ENCODE assay signal across 19 cellular contexts in the genomic region with DNA sequence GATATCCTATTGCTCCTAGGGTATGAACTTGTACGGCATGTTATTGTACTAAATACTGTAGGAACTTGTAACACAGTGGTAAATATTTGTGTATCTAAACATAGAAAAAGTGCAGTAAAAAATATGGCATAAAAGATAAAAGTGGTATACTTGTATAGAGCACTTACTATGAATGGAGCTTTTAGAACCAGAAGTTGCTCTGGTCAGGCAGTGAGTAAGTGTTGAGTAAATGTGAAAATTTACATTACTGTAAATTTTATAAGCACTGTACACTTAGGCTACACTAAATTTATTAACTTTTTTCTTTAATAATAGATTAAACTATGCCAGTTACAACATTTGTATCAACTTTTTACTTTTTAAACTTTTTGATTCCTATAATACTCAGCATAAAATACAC.
DNase-seq lines count a peak whose midpoint lies in the region; ATAC-seq, FAIRE-seq and TF ChIP-seq lines count a peak whose summit lies in the region.
"Had no signal": no experiment of that assay in that cellular context is flagged by ENCODE, and none has a peak within 500 bp of the region (broad histone marks: within the 10 kb centered on the region; RNA-seq: fewer than 3 reads in every experiment).

No MANE protein-coding gene starts in this region.

- WGBS in mammary epithelial cell (ENCODE audit: low coverage, missing lambda C conversion rate) = 100% methylated on average over 1 of the region's 1 CpG

- TF ChIP-seq CTCF in MCF 10A (IDR thresholded peaks at IDR 0.05; ENCODE audit: unreplicated experiment) (no peak), mammary epithelial cell (conservative IDR thresholded peaks at IDR 0.05 in 1 of 2, IDR thresholded peaks at IDR 0.05 in 1 of 2; ENCODE audit: extremely low read depth in 1 of 2, insufficient read depth in 1 of 2, low read depth in 1 of 2, low read length in 2 of 2) (no peak), SU-DHL-6 (IDR thresholded peaks at IDR 0.05; ENCODE audit: insufficient read depth, low read length, poor library complexity, severe bottlenecking) (no peak), tibial artery (IDR thresholded peaks at IDR 0.05) (no peak)

- FAIRE-seq in colon (lab: Jason Lieb, UNC) = peak; percentile 21
- FAIRE-seq: GM19239 had no signal

- DNase-seq in MCF 10A (ENCODE audit: unreplicated experiment) = no peak
- DNase-seq in mammary epithelial cell = no peak
- DNase-seq in D341Med (ENCODE audit: low spot score) = no peak
- DNase-seq in tibial artery = no peak
- DNase-seq: ACHN; CD4-positive, CD25-positive, alpha-beta regulatory T cell; DMS79; GDM1; GOT3; Karpas-422 had no signal

- no peaks in the 10 kb centered on the region for H3K27me3 Mint-ChIP-seq in MCF 10A (ENCODE audit: insufficient read depth, unreplicated experiment)
- H3K27me3 Mint-ChIP-seq: CD4-positive, CD25-positive, alpha-beta regulatory T cell had no signal

- H3K9ac ChIP-seq in mammary epithelial cell (ENCODE audit: insufficient read depth, low read length) = no peak overlapping the region
- no peak overlapping the region for H3K9ac ChIP-seq in SU-DHL-6 (ENCODE audit: low read length)
- H3K9ac ChIP-seq: BLaER1 treated with 17β-estradiol and CSF1 and Interleukin-3, amounts not matched to agents 10 nM and 100 nM had no signal

- H3K9me2 ChIP-seq in SU-DHL-6 (replicated peaks; ENCODE audit: insufficient read depth, low read length) = no peaks in the 10 kb centered on the region

- CTCF ChIA-PET in MCF 10A (lab: Yijun Ruan, JAX) = interaction anchor here (0.6 kb wide), 1 partner anchor 32 kb away, joined by 6 read pairs; no protein-coding TSS in a partner anchor
- CTCF ChIA-PET in mammary epithelial cell (lab: Charles Lee; ENCODE audit: low non-redundant PET) = no interaction called here

- H3K4me3 Mint-ChIP-seq in MCF 10A (ENCODE audit: unreplicated experiment) = no peak overlapping the region
- H3K4me3 Mint-ChIP-seq: CD4-positive, CD25-positive, alpha-beta regulatory T cell; HFFc6 had no signal

- no TSS peak for BruUV-seq in MCF 10A (replicated peaks; lab: Mats Ljungman, UMichigan)
- BruUV-seq in mammary epithelial cell (replicated peaks; lab: Mats Ljungman, UMichigan) = no TSS peak

- in situ Hi-C loops in mammary epithelial cell (cut with MboI; ENCODE audit: low sequenced_read_pairs in 2 of 2) = no loop called here

- H3K79me2 ChIP-seq in mammary epithelial cell (ENCODE audit: insufficient read depth, low read length) (no peaks in the 10 kb centered on the region), SU-DHL-6 (ENCODE audit: insufficient read depth, low read length) (peaks cover 100% of the 10 kb centered on the region)

- H3K27ac Mint-ChIP-seq in MCF 10A (ENCODE audit: low read depth, unreplicated experiment) = peak overlapping the region; percentile 49
- H3K27ac Mint-ChIP-seq: CD4-positive, CD25-positive, alpha-beta regulatory T cell; HFFc6 had no signal

- dilution Hi-C loops in mammary epithelial cell (cut with HindIII; ENCODE audit: low sequenced_read_pairs) = no loop called here

- H3K4me2 ChIP-seq in mammary epithelial cell (ENCODE audit: insufficient read depth, low read depth, low read length) (no peak overlapping the region), SU-DHL-6 (ENCODE audit: low read depth, low read length, poor library complexity, severe bottlenecking) (no peak overlapping the region)

- H3K4me1 ChIP-seq in mammary epithelial cell (ENCODE audit: insufficient read depth, low read length) = no peaks in the 10 kb centered on the region
- no peaks in the 10 kb centered on the region for H3K4me1 ChIP-seq in tibial artery

- H3K9me3 Mint-ChIP-seq in MCF 10A (ENCODE audit: unreplicated experiment) = peaks cover 7% of the 10 kb centered on the region
- H3K9me3 Mint-ChIP-seq: HFFc6 had no signal

- H3K27ac ChIP-seq in mammary epithelial cell (ENCODE audit: insufficient read depth, low read depth, low read length) = no peak overlapping the region
- peak overlapping the region; percentile 26; the same call in 1 of the 2 replicates for H3K27ac ChIP-seq in SU-DHL-6 (ENCODE audit: low read depth, low read length)
- no peak overlapping the region for H3K27ac ChIP-seq in tibial artery
- H3K27ac ChIP-seq: 22Rv1, HL-60 had no signal

- intact Hi-C loops in MCF 10A (cut with micrococcal nuclease) (no loop called here), mammary epithelial cell (cut with micrococcal nuclease) (no loop called here), tibial artery (cut with DNase I; ENCODE audit: low total_unique reads) (no loop called here)

- H3K36me3 ChIP-seq in mammary epithelial cell (ENCODE audit: insufficient read depth, low read length) = peaks cover 2% of the 10 kb centered on the region
- peaks cover 32% of the 10 kb centered on the region for H3K36me3 ChIP-seq in SU-DHL-6 (ENCODE audit: low read length)
- H3K36me3 ChIP-seq in tibial artery = peaks cover 0 to 4% (median 0%) of the 10 kb centered on the region in 3 donors
- H3K36me3 ChIP-seq: HAP-1 had no signal

- peaks cover 8% of the 10 kb centered on the region for H3K36me3 Mint-ChIP-seq in MCF 10A (ENCODE audit: insufficient read depth, unreplicated experiment)

- no peaks in the 10 kb centered on the region for H4K20me1 ChIP-seq in mammary epithelial cell (ENCODE audit: insufficient read depth, low read length)
- peaks cover 59% of the 10 kb centered on the region for H4K20me1 ChIP-seq in SU-DHL-6 (ENCODE audit: low read depth, low read length)

- peaks cover 65% of the 10 kb centered on the region for H3F3A ChIP-seq in SU-DHL-6 (ENCODE audit: insufficient read depth)

- H2AFZ ChIP-seq in mammary epithelial cell (ENCODE audit: low read depth, low read length) (no peak overlapping the region), SU-DHL-6 (ENCODE audit: low read depth, low read length, severe bottlenecking) (no peak overlapping the region)

- no peak overlapping the region for H3K4me3 ChIP-seq in mammary epithelial cell (replicated peaks in 1 of 3; ENCODE audit: insufficient read depth in 1 of 3, low read depth in 2 of 3, low read length in 3 of 3)
- H3K4me3 ChIP-seq in SU-DHL-6 (ENCODE audit: insufficient read depth, low read length, poor library complexity, severe bottlenecking) = no peak overlapping the region
- H3K4me3 ChIP-seq in tibial artery = no peak overlapping the region
- H3K4me3 ChIP-seq: BLaER1 treated with 17β-estradiol and CSF1 and Interleukin-3, amounts not matched to agents 10 nM and 100 nM; HAP-1 had no signal

- H3K27me3 ChIP-seq in mammary epithelial cell (ENCODE audit: insufficient read depth, low read length) (no peaks in the 10 kb centered on the region), SU-DHL-6 (ENCODE audit: low read length) (no peaks in the 10 kb centered on the region), tibial artery (no peaks in the 10 kb centered on the region)
- H3K27me3 ChIP-seq: BLaER1 treated with 17β-estradiol and CSF1 and Interleukin-3, amounts not matched to agents 10 nM and 100 nM had no signal

- POLR2A ChIA-PET in MCF 10A (lab: Yijun Ruan, JAX) = no interaction called here

- H3K9me3 ChIP-seq in mammary epithelial cell (replicated peaks; ENCODE audit: insufficient read depth, low read length) = no peaks in the 10 kb centered on the region
- no peaks in the 10 kb centered on the region for H3K9me3 ChIP-seq in SU-DHL-6 (ENCODE audit: insufficient read depth, low read length)
- H3K9me3 ChIP-seq in tibial artery = no peaks in the 10 kb centered on the region
- H3K9me3 ChIP-seq: BLaER1 treated with 17β-estradiol and CSF1 and Interleukin-3, amounts not matched to agents 10 nM and 100 nM; HAP-1 had no signal

- ATAC-seq in GM21717 (IDR thresholded peaks at IDR 0.05; ENCODE audit: unreplicated experiment) = no peak

- H3K4me1 Mint-ChIP-seq in MCF 10A (ENCODE audit: insufficient read depth, unreplicated experiment) = no peaks in the 10 kb centered on the region
